8 cellular contexts compared by ENCODE assay signal in genomic region chr2:74833418-74834233, GRCh38. TPM values are rescaled to one million over a fixed set of nuclear protein-coding genes. Genes with fewer than 3 reads are reported as not detected.
DNase-seq lines count a peak whose midpoint lies in the region; ATAC-seq and TF ChIP-seq lines count a peak whose summit lies in the region.

HK2 (plus strand) TSS chr2:74834127; CDS start chr2:74834581, 454 bp downstream.

- peaks cover 6% of the 10 kb centered on the region for H3K27me3 Mint-ChIP-seq in activated CD4-positive, alpha-beta T cell treated with anti-CD3 and anti-CD28 coated beads, Interleukin-2, amount 10 ng/mL, durations not matched to agents 24 days and 14 days

- no peak for TF ChIP-seq RAD21 in liver (IDR thresholded peaks at IDR 0.05)

- H3K4me3 Mint-ChIP-seq in activated CD4-positive, alpha-beta T cell treated with anti-CD3 and anti-CD28 coated beads, Interleukin-2, amount 10 ng/mL, durations not matched to agents 24 days and 14 days, result peak within 1 kb of the TSS; percentile 96

- peaks cover 47% of the 10 kb centered on the region for H3K4me1 Mint-ChIP-seq in activated CD4-positive, alpha-beta T cell treated with anti-CD3 and anti-CD28 coated beads, Interleukin-2, amount 10 ng/mL, durations not matched to agents 24 days and 14 days

- peaks cover 0 to 5% (median 2%) of the 10 kb centered on the region in 4 donors for H3K27me3 ChIP-seq in liver (ENCODE audit: control insufficient read depth in 4 of 4, insufficient read depth in 4 of 4, low read length in 3 of 4)

- H3K4me3 ChIP-seq in AG09309 (ENCODE audit: control insufficient read depth, low read depth, low read length) (peak within 1 kb of the TSS; percentile 87), liver (ENCODE audit: low read depth in 1 of 3, low read length in 3 of 3) (peak within 1 kb of the TSS; percentile 27 to 62 (median 54))

- H3K4me1 ChIP-seq in liver (ENCODE audit: control insufficient read depth in 4 of 4, insufficient read depth in 4 of 4, low read length in 3 of 4), result peaks cover 6 to 20% (median 13%) of the 10 kb centered on the region in 4 donors

- no peaks in the 10 kb centered on the region for H3K9me3 ChIP-seq in liver (ENCODE audit: control insufficient read depth in 4 of 4, low read length in 3 of 4)

- peaks cover 32% of the 10 kb centered on the region for H3K36me3 Mint-ChIP-seq in activated CD4-positive, alpha-beta T cell treated with anti-CD3 and anti-CD28 coated beads, Interleukin-2, amount 10 ng/mL, durations not matched to agents 24 days and 14 days (ENCODE audit: low read depth)

- H3K27ac ChIP-seq in liver (ENCODE audit: low read depth in 1 of 2, low read length in 2 of 2), result peak within 1 kb of the TSS; percentile 48 to 59

- peak; percentile 61 for DNase-seq in AG09309 (ENCODE audit: low read depth)
- peak; percentile 78 for DNase-seq in NCI-H460 (ENCODE audit: extremely low read depth, low read depth)
- DNase-seq in activated CD4-positive, alpha-beta T cell treated with anti-CD3 and anti-CD28 coated beads, Interleukin-2, amount 10 ng/mL, durations not matched to agents 24 days and 14 days, result peak; percentile 96
- DNase-seq in dedifferentiated amniotic fluid mesenchymal stem cell (ENCODE audit: extremely low spot score), result peak; percentile 85
- peak; percentile 83 to 85 for DNase-seq in stimulated activated CD4-positive, alpha-beta T cell treated with anti-CD3 and anti-CD28 coated beads, Interleukin-4, amount 100 ng/mL, for 4 hours

- intact Hi-C loops in activated CD4-positive, alpha-beta T cell treated with anti-CD3 and anti-CD28 coated beads, Interleukin-2, amount 10 ng/mL, durations not matched to agents 24 days and 14 days (cut with micrococcal nuclease), result loop anchor here (2.0 kb wide), 1 partner anchor 43 kb away; no protein-coding TSS in a partner anchor

- 6% methylated on average over 67 of the region's 67 CpGs for WGBS in liver

- H3K9ac ChIP-seq in liver (ENCODE audit: low read depth in 1 of 2, low read length in 2 of 2), result peak within 1 kb of the TSS in 1 of 2 donors; percentile 28

- no peaks in the 10 kb centered on the region for H3K36me3 ChIP-seq in liver (ENCODE audit: control insufficient read depth in 4 of 4, insufficient read depth in 3 of 4, low read depth in 1 of 4, low read length in 3 of 4)

- TF ChIP-seq CTCF in AG09309 (IDR thresholded peaks at IDR 0.05; ENCODE audit: control insufficient read depth, insufficient read depth, low read depth, low read length, missing control alignments), result no peak
- no peak for TF ChIP-seq CTCF in liver (IDR thresholded peaks at IDR 0.05; ENCODE audit: low read depth, low read length, missing input control)

- H3K9me3 Mint-ChIP-seq in activated CD4-positive, alpha-beta T cell treated with anti-CD3 and anti-CD28 coated beads, Interleukin-2, amount 10 ng/mL, durations not matched to agents 24 days and 14 days, result no peaks in the 10 kb centered on the region

- H3K27ac Mint-ChIP-seq in activated CD4-positive, alpha-beta T cell treated with anti-CD3 and anti-CD28 coated beads, Interleukin-2, amount 10 ng/mL, durations not matched to agents 24 days and 14 days, result peak within 1 kb of the TSS; percentile 97

- peak; percentile 84 for ATAC-seq in GM18868 (IDR thresholded peaks at IDR 0.05; ENCODE audit: unreplicated experiment)
- peak; percentile 78 for ATAC-seq in HG03097 (IDR thresholded peaks at IDR 0.05; ENCODE audit: low FRiP score, unreplicated experiment)

TF ChIP-seq in liver, 16 proteins besides CTCF, POLR2A, EP300 and RAD21:
- TF ChIP-seq TAF1 (conservative IDR thresholded peaks at IDR 0.05) (no peak), RXRA (IDR thresholded peaks at IDR 0.05) (no peak), ZBTB33 (IDR thresholded peaks at IDR 0.05) (no peak), ATF3 (IDR thresholded peaks at IDR 0.05) (no peak), GABPA (IDR thresholded peaks at IDR 0.05 in 1 of 2, conservative IDR thresholded peaks at IDR 0.05 in 1 of 2) (no peak), HNF4G (IDR thresholded peaks at IDR 0.05) (no peak), JUND (IDR thresholded peaks at IDR 0.05) (no peak)
TF ChIP-seq in liver: peak in this region for 0.

RNA-seq across cellular contexts. Expression of gene HK2, which starts in this region (rescaled TPM):
- total RNA-seq in NCI-H460 (2014; rRNA removed; shearing (Covaris generic)), result 10.4 and 12.5 TPM in 2 replicates
- 10.0 and 17.3 TPM in 2 replicates for polyA plus RNA-seq in NCI-H460 (2014; cell fraction: nucleus; rRNA removed)
- 118 and 120 TPM in 2 replicates for total RNA-seq in activated CD4-positive, alpha-beta T cell treated with anti-CD3 and anti-CD28 coated beads, Interleukin-2, amount 10 ng/mL, durations not matched to agents 24 days and 14 days
- total RNA-seq in liver, result 1 to 10 TPM; 1.3 to 3.5 TPM
- under 1 TPM; 0.21 to 0.67 TPM for polyA plus RNA-seq in liver

Comparison
In these comparisons a context has a peak if more than half of its experiments do, and no peak if none do; other contexts are left out.
1. Peak in every context shown above with its lines: DNase-seq, ATAC-seq, H3K4me3 ChIP-seq and H3K27ac ChIP-seq.